Comparison of ENCODE assay signal across 2 cellular contexts in the genomic region with DNA sequence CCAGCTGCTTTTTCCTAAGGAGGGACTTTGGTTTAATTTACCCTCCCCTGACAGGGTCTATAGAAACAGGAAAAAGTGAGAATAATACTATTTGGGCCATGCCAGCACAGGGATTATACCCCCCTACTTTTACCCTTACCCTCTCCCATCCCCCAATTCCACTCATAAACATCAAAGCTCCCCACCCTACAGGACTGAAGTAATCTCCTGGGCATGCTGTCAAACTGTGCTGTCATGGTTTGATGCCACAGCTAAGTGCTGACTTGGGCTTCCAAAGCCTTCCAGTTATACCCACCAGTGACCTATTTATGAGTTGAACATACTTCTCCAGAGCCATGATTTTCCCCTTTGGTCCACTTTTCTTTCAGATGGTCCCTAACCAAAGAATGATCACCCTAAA.
TF ChIP-seq lines count a peak whose summit lies in the region.

No MANE protein-coding gene starts in this region.

TF ChIP-seq in liver, 16 proteins besides CTCF, POLR2A, EP300 and RAD21:
- TF ChIP-seq RXRA (IDR thresholded peaks at IDR 0.05) (peak in 1 of 2 donors; percentile 7), HNF4G (IDR thresholded peaks at IDR 0.05) (no peak)

TF ChIP-seq in HepG2, 621 proteins besides CTCF, POLR2A, EP300 and RAD21:
- TF ChIP-seq, protein P1, sequence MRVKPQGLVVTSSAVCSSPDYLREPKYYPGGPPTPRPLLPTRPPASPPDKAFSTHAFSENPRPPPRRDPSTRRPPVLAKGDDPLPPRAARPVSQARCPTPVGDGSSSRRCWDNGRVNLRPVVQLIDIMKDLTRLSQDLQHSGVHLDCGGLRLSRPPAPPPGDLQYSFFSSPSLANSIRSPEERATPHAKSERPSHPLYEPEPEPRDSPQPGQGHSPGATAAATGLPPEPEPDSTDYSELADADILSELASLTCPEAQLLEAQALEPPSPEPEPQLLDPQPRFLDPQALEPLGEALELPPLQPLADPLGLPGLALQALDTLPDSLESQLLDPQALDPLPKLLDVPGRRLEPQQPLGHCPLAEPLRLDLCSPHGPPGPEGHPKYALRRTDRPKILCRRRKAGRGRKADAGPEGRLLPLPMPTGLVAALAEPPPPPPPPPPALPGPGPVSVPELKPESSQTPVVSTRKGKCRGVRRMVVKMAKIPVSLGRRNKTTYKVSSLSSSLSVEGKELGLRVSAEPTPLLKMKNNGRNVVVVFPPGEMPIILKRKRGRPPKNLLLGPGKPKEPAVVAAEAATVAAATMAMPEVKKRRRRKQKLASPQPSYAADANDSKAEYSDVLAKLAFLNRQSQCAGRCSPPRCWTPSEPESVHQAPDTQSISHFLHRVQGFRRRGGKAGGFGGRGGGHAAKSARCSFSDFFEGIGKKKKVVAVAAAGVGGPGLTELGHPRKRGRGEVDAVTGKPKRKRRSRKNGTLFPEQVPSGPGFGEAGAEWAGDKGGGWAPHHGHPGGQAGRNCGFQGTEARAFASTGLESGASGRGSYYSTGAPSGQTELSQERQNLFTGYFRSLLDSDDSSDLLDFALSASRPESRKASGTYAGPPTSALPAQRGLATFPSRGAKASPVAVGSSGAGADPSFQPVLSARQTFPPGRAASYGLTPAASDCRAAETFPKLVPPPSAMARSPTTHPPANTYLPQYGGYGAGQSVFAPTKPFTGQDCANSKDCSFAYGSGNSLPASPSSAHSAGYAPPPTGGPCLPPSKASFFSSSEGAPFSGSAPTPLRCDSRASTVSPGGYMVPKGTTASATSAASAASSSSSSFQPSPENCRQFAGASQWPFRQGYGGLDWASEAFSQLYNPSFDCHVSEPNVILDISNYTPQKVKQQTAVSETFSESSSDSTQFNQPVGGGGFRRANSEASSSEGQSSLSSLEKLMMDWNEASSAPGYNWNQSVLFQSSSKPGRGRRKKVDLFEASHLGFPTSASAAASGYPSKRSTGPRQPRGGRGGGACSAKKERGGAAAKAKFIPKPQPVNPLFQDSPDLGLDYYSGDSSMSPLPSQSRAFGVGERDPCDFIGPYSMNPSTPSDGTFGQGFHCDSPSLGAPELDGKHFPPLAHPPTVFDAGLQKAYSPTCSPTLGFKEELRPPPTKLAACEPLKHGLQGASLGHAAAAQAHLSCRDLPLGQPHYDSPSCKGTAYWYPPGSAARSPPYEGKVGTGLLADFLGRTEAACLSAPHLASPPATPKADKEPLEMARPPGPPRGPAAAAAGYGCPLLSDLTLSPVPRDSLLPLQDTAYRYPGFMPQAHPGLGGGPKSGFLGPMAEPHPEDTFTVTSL (CRISPR knock-in tag; IDR thresholded peaks at IDR 0.05; ENCODE audit: borderline replicate concordance): no peak
- TF ChIP-seq POLR2AphosphoS2 (IDR thresholded peaks at IDR 0.05; ENCODE audit: low read depth, low read length) (no peak), HNRNPUL1 (IDR thresholded peaks at IDR 0.05; ENCODE audit: low read depth, low read length) (no peak), MIXL1 (CRISPR knock-in tag; IDR thresholded peaks at IDR 0.05) (no peak), THYN1 (CRISPR knock-in tag; IDR thresholded peaks at IDR 0.05; ENCODE audit: borderline replicate concordance, low read depth) (no peak), ZNF770 (CRISPR knock-in tag; IDR thresholded peaks at IDR 0.05) (no peak), RFX1 (IDR thresholded peaks at IDR 0.05) (no peak), ZNF883 (CRISPR knock-in tag; IDR thresholded peaks at IDR 0.05; ENCODE audit: not compliant biosample characterization) (no peak), ZBTB8A (CRISPR knock-in tag; IDR thresholded peaks at IDR 0.05; ENCODE audit: borderline replicate concordance, low read depth) (no peak), HNRNPLL (IDR thresholded peaks at IDR 0.05; ENCODE audit: low read depth, low read length, poor library complexity, severe bottlenecking) (no peak), ZNF550 (CRISPR knock-in tag; IDR thresholded peaks at IDR 0.05; ENCODE audit: borderline replicate concordance) (no peak), ARNT (IDR thresholded peaks at IDR 0.05) (no peak), NBN (conservative IDR thresholded peaks at IDR 0.05) (no peak), RAD51 (IDR thresholded peaks at IDR 0.05; ENCODE audit: borderline replicate concordance) (no peak)
- TF ChIP-seq, protein P2, sequence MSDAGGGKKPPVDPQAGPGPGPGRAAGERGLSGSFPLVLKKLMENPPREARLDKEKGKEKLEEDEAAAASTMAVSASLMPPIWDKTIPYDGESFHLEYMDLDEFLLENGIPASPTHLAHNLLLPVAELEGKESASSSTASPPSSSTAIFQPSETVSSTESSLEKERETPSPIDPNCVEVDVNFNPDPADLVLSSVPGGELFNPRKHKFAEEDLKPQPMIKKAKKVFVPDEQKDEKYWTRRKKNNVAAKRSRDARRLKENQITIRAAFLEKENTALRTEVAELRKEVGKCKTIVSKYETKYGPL (CRISPR knock-in tag; IDR thresholded peaks at IDR 0.05): no peak
- TF ChIP-seq, protein P3, sequence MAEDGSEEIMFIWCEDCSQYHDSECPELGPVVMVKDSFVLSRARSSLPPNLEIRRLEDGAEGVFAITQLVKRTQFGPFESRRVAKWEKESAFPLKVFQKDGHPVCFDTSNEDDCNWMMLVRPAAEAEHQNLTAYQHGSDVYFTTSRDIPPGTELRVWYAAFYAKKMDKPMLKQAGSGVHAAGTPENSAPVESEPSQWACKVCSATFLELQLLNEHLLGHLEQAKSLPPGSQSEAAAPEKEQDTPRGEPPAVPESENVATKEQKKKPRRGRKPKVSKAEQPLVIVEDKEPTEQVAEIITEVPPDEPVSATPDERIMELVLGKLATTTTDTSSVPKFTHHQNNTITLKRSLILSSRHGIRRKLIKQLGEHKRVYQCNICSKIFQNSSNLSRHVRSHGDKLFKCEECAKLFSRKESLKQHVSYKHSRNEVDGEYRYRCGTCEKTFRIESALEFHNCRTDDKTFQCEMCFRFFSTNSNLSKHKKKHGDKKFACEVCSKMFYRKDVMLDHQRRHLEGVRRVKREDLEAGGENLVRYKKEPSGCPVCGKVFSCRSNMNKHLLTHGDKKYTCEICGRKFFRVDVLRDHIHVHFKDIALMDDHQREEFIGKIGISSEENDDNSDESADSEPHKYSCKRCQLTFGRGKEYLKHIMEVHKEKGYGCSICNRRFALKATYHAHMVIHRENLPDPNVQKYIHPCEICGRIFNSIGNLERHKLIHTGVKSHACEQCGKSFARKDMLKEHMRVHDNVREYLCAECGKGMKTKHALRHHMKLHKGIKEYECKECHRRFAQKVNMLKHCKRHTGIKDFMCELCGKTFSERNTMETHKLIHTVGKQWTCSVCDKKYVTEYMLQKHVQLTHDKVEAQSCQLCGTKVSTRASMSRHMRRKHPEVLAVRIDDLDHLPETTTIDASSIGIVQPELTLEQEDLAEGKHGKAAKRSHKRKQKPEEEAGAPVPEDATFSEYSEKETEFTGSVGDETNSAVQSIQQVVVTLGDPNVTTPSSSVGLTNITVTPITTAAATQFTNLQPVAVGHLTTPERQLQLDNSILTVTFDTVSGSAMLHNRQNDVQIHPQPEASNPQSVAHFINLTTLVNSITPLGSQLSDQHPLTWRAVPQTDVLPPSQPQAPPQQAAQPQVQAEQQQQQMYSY (CRISPR knock-in tag; IDR thresholded peaks at IDR 0.05): no peak
- TF ChIP-seq, protein P4, sequence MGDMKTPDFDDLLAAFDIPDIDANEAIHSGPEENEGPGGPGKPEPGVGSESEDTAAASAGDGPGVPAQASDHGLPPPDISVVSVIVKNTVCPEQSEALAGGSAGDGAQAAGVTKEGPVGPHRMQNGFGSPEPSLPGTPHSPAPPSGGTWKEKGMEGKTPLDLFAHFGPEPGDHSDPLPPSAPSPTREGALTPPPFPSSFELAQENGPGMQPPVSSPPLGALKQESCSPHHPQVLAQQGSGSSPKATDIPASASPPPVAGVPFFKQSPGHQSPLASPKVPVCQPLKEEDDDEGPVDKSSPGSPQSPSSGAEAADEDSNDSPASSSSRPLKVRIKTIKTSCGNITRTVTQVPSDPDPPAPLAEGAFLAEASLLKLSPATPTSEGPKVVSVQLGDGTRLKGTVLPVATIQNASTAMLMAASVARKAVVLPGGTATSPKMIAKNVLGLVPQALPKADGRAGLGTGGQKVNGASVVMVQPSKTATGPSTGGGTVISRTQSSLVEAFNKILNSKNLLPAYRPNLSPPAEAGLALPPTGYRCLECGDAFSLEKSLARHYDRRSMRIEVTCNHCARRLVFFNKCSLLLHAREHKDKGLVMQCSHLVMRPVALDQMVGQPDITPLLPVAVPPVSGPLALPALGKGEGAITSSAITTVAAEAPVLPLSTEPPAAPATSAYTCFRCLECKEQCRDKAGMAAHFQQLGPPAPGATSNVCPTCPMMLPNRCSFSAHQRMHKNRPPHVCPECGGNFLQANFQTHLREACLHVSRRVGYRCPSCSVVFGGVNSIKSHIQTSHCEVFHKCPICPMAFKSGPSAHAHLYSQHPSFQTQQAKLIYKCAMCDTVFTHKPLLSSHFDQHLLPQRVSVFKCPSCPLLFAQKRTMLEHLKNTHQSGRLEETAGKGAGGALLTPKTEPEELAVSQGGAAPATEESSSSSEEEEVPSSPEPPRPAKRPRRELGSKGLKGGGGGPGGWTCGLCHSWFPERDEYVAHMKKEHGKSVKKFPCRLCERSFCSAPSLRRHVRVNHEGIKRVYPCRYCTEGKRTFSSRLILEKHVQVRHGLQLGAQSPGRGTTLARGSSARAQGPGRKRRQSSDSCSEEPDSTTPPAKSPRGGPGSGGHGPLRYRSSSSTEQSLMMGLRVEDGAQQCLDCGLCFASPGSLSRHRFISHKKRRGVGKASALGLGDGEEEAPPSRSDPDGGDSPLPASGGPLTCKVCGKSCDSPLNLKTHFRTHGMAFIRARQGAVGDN (CRISPR knock-in tag; IDR thresholded peaks at IDR 0.05): no peak
